In the genomic region with DNA sequence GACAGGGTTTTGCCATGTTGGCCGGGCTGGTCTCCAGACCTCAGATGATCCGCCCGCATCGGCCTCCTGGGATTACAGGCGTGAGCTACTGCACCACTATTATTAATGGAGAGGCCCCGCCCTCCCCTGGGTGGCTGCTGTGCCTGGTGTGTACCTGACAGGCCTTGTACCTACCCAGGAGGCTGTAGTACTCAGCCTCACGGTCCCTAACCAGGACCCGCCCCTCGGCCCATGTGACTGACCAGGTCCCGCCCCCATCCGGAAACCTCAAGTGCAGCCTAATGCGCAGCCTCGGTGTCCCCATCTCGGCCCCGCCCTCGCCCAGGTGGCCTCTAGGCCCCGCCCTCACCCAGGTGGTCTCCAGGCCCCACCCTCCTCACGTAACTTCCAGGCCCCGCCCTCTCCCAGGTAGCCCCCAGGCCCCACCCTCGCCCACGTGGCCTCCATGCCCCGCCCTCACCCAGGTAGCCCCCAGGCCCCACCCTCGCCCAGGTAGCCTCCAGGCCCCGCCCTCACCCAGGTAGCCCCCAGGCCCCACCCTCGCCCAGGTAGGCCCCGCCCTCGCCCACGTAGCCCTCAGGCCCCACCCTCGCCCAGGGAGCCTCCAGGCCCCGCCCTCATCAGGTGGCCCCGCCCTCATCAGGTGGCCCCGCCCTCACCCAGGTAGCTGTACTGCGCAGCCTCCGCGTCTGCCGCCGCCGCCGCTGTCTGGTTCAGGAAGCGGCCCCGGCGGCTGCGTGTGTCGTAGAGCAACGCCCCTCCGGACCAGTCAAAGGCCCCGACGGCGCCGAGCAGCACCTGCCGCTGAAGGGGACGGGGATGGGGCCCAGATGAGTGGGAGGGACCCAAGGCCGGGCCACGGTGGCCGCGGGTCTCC, we compare ENCODE assay signal across 8 cellular contexts. TPM values are rescaled to one million over a fixed set of nuclear protein-coding genes. Genes with fewer than 3 reads are reported as not detected.
DNase-seq lines count a peak whose midpoint lies in the region; ATAC-seq and TF ChIP-seq lines count a peak whose summit lies in the region.

No MANE protein-coding gene starts in this region.

- H3K4me3 ChIP-seq in iPS-20b (ENCODE audit: low read length) (peak overlapping the region; percentile 83), gastrocnemius medialis (no peak overlapping the region)

- ATAC-seq in gastrocnemius medialis (no peak), GM18870 (IDR thresholded peaks at IDR 0.05; ENCODE audit: unreplicated experiment) (no peak)

- H3K36me3 ChIP-seq in iPS-20b (ENCODE audit: insufficient read depth, low read depth, low read length) = no peaks in the 10 kb centered on the region
- no peaks in the 10 kb centered on the region for H3K36me3 ChIP-seq in gastrocnemius medialis

- DNase-seq in GM20000 (ENCODE audit: low spot score) (peak; percentile 69), NCI-H69 (lab: John Stamatoyannopoulos, UW) (peak; percentile 97), gastrocnemius medialis (no peak), SKM-1 (lab: John Stamatoyannopoulos, UW; ENCODE audit: unreplicated experiment) (no peak)
- peak; percentile 59 for DNase-seq in activated gamma-delta T cell treated with anti-CD3 and anti-CD28 coated beads, Interleukin-2, amount 50 U/mL, for 16 hours (ENCODE audit: low read depth)
- DNase-seq in stimulated activated CD4-positive, alpha-beta T cell treated with anti-CD3 and anti-CD28 coated beads, Interleukin-2, amount 100 ng/mL, for 48 hours = peak; percentile 48 to 68

- H3K27me3 ChIP-seq in iPS-20b (ENCODE audit: insufficient read depth, low read length) = no peaks in the 10 kb centered on the region
- H3K27me3 ChIP-seq in gastrocnemius medialis = peaks cover 0 to 18% (median 12%) of the 10 kb centered on the region in 3 donors

- H3K4me1 ChIP-seq in iPS-20b (ENCODE audit: insufficient read depth, low read length) (no peaks in the 10 kb centered on the region), gastrocnemius medialis (no peaks in the 10 kb centered on the region)

- TF ChIP-seq POLR2A in gastrocnemius medialis (IDR thresholded peaks at IDR 0.05) = no peak

- peak overlapping the region; percentile 82; the same call in 1 of the 2 replicates for H3K9ac ChIP-seq in iPS-20b (ENCODE audit: low read depth, low read length)

- H3K27ac ChIP-seq in iPS-20b (ENCODE audit: low read length) (no peak overlapping the region), gastrocnemius medialis (no peak overlapping the region)

- intact Hi-C loops in gastrocnemius medialis (cut with DNase I; ENCODE audit: low total_unique reads) = no loop called here

- H3K9me3 ChIP-seq in iPS-20b (ENCODE audit: insufficient read depth, low read depth, low read length) (no peaks in the 10 kb centered on the region), gastrocnemius medialis (no peaks in the 10 kb centered on the region)

- TF ChIP-seq CTCF in GM20000 (IDR thresholded peaks at IDR 0.05; ENCODE audit: extremely low read depth, missing control alignments) = no peak
- TF ChIP-seq CTCF in gastrocnemius medialis (IDR thresholded peaks at IDR 0.05 in 4 of 5, conservative IDR thresholded peaks at IDR 0.05 in 1 of 5) = no peak

- in situ Hi-C loops in gastrocnemius medialis (cut with MboI; ENCODE audit: low sequenced_read_pairs in 4 of 4) = no loop called here

RNA-seq across cellular contexts. Expression of gene HASPIN, which starts 31.0 kb away (rescaled TPM):
- total RNA-seq in gastrocnemius medialis = 1 to 10 TPM in 1 of 4 donors, under 1 TPM in 3; 0.20 to 1.3 (median 0.24) TPM

RNA-seq across cellular contexts. Expression of gene ITGAE, which starts 46.3 kb away (rescaled TPM):
- total RNA-seq in gastrocnemius medialis = 10 to 100 TPM; 10.8 to 25.0 (median 23.5) TPM

RNA-seq across cellular contexts. Expression of gene P2RX5, which starts 58.7 kb away (rescaled TPM):
- total RNA-seq in gastrocnemius medialis = 10 to 100 TPM; 12.3 to 52.9 (median 30.2) TPM

Comparison
In these comparisons a context has a peak if more than half of its experiments do, and no peak if none do; other contexts are left out.
1. DNase-seq: peak in GM20000 (single experiment), NCI-H69 (single experiment), activated gamma-delta T cell treated with anti-CD3 and anti-CD28 coated beads, Interleukin-2, amount 50 U/mL, for 16 hours (single experiment) and stimulated activated CD4-positive, alpha-beta T cell treated with anti-CD3 and anti-CD28 coated beads, Interleukin-2, amount 100 ng/mL, for 48 hours (2 of 2); none in gastrocnemius medialis (0 of 2) and SKM-1 (single experiment).